In the genomic region with DNA sequence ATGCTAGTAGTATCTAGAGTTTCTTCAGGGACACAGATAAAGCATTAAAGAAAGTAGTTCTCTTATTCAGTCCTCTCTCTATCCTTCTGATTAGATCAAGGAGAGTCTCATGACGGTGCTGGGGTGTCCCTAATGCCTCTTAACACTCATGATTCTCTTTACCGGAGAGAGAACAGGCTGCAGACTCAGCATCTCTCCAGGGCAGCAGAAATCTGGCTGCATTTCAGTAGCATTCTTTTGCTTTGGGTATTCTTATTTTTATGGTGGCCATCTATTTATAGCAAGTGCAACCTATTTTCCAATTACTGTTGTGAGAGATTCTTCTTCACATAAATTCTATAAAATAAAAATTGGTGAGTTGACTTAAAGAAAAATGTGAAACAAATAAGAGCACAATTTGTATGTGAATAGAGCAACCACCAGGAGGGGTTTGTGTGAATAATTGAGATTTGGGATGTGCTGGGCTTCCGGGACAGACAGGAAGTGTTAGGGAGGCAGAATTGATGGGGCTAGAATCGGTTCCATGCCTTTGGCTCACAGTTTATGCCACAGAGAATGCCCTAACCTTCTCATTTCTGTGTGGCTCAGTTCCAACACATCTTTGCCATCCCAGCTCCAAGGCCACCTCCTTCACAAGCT, we compare ENCODE assay signal across 25 cellular contexts. TPM values are rescaled to one million over a fixed set of nuclear protein-coding genes. Genes with fewer than 3 reads are reported as not detected.
DNase-seq lines count a peak whose midpoint lies in the region; ATAC-seq and TF ChIP-seq lines count a peak whose summit lies in the region.
"Had no signal": no experiment of that assay in that cellular context is flagged by ENCODE, and none has a peak within 500 bp of the region (broad histone marks: within the 10 kb centered on the region; RNA-seq: fewer than 3 reads in every experiment).

No MANE protein-coding gene starts in this region.

- TF ChIP-seq CTCF in endothelial cell (IDR thresholded peaks at IDR 0.05; ENCODE audit: unreplicated experiment) (no peak), type B pancreatic cell (conservative IDR thresholded peaks at IDR 0.05) (peak; percentile 22)

- H3K4me1 Mint-ChIP-seq in endothelial cell (ENCODE audit: unreplicated experiment) = peaks cover 2% of the 10 kb centered on the region
- peaks cover 29% of the 10 kb centered on the region for H3K4me1 Mint-ChIP-seq in type B pancreatic cell (ENCODE audit: unreplicated experiment)
- H3K4me1 Mint-ChIP-seq: activated CD4-positive, alpha-beta memory T cell treated with anti-CD3 and anti-CD28 coated beads, Interleukin-2, amount 10 ng/mL, durations not matched to agents 7 days and 5 days; stimulated activated naive CD8-positive, alpha-beta T cell treated with anti-CD3 and anti-CD28 coated beads, Interleukin-15, amount 100 ng/mL, for 72 hours had no signal

- no peaks in the 10 kb centered on the region for H3K36me3 Mint-ChIP-seq in endothelial cell (ENCODE audit: low read depth, unreplicated experiment)
- no peaks in the 10 kb centered on the region for H3K36me3 Mint-ChIP-seq in type B pancreatic cell
- H3K36me3 Mint-ChIP-seq: natural killer cell treated with Interleukin-12 subunit alpha and Interleukin-12 subunit beta and Interleukin-15 and Interleukin-18, amount 100 ng/mL, for 72 hours had no signal

- ATAC-seq in stimulated activated naive CD8-positive, alpha-beta T cell treated with anti-CD3 and anti-CD28 coated beads, Interleukin-15, Interleukin-2, amounts not matched to agents 100 U/mL and 50 U/mL, for 24 hours = no peak
- ATAC-seq: left colon; natural killer cell treated with Interleukin-12 subunit alpha and Interleukin-12 subunit beta and Interleukin-15 and Interleukin-18, amount 100 ng/mL, for 72 hours; stimulated activated naive CD8-positive, alpha-beta T cell treated with anti-CD3 and anti-CD28 coated beads, Interleukin-15, amount 100 ng/mL, for 72 hours had no signal

- H3K27ac Mint-ChIP-seq in endothelial cell (ENCODE audit: unreplicated experiment) = peak overlapping the region; percentile 43
- no peak overlapping the region for H3K27ac Mint-ChIP-seq in type B pancreatic cell
- H3K27ac Mint-ChIP-seq: activated CD4-positive, alpha-beta memory T cell treated with anti-CD3 and anti-CD28 coated beads, Interleukin-2, amount 10 ng/mL, durations not matched to agents 7 days and 5 days; natural killer cell treated with Interleukin-12 subunit alpha and Interleukin-12 subunit beta and Interleukin-15 and Interleukin-18, amount 100 ng/mL, for 72 hours; stimulated activated naive CD8-positive, alpha-beta T cell treated with anti-CD3 and anti-CD28 coated beads, Interleukin-15, amount 100 ng/mL, for 72 hours had no signal

- no peak overlapping the region for H3K4me3 Mint-ChIP-seq in endothelial cell (ENCODE audit: unreplicated experiment)
- no peak overlapping the region for H3K4me3 Mint-ChIP-seq in type B pancreatic cell
- H3K4me3 Mint-ChIP-seq: activated CD4-positive, alpha-beta memory T cell treated with anti-CD3 and anti-CD28 coated beads, Interleukin-2, amount 10 ng/mL, durations not matched to agents 7 days and 5 days; natural killer cell treated with Interleukin-12 subunit alpha and Interleukin-12 subunit beta and Interleukin-15 and Interleukin-18, amount 100 ng/mL, for 72 hours; stimulated activated naive CD8-positive, alpha-beta T cell treated with anti-CD3 and anti-CD28 coated beads, Interleukin-15, amount 100 ng/mL, for 72 hours had no signal

- H3K9me3 Mint-ChIP-seq in endothelial cell (ENCODE audit: unreplicated experiment) = no peaks in the 10 kb centered on the region
- H3K9me3 Mint-ChIP-seq in type B pancreatic cell = no peaks in the 10 kb centered on the region
- H3K9me3 Mint-ChIP-seq: activated CD4-positive, alpha-beta memory T cell treated with anti-CD3 and anti-CD28 coated beads, Interleukin-2, amount 10 ng/mL, durations not matched to agents 7 days and 5 days; natural killer cell treated with Interleukin-12 subunit alpha and Interleukin-12 subunit beta and Interleukin-15 and Interleukin-18, amount 100 ng/mL, for 72 hours; stimulated activated naive CD8-positive, alpha-beta T cell treated with anti-CD3 and anti-CD28 coated beads, Interleukin-15, amount 100 ng/mL, for 72 hours had no signal

- DNase-seq in activated effector memory CD4-positive, alpha-beta T cell treated with anti-CD3 and anti-CD28 coated beads, Interleukin-2, amount 50 U/mL, for 16 hours = peak; percentile 31
- no peak for DNase-seq in activated effector memory CD4-positive, alpha-beta T cell treated with Interleukin-2 at 50 U/mL for 16 hours
- DNase-seq in RPMI8226 (peak; percentile 18), endothelial cell (ENCODE audit: low spot score) (no peak), type B pancreatic cell (ENCODE audit: extremely low spot score, unreplicated experiment) (no peak), anterior cingulate cortex (lab: John Stamatoyannopoulos, UW) (no peak)
- DNase-seq in stimulated activated naive CD4-positive, alpha-beta T cell (lab: John Stamatoyannopoulos, UW) = no peak
- DNase-seq in stimulated activated naive CD8-positive, alpha-beta T cell treated with anti-CD3 and anti-CD28 coated beads, Interleukin-15, Interleukin-2, amounts not matched to agents 100 U/mL and 50 U/mL, for 24 hours = no peak
- DNase-seq: 8988T; activated CD4-positive, alpha-beta memory T cell treated with anti-CD3 and anti-CD28 coated beads, Interleukin-2, amount 10 ng/mL, durations not matched to agents 7 days and 5 days; activated naive CD4-positive, alpha-beta T cell; amygdala; BE2C; cerebellar nuclear complex; effector memory CD4-positive, alpha-beta T cell; GDM1; glutamatergic neuron; left colon; NCI-H1048; NCI-H2081; NCI-H446; stimulated activated CD4-positive, alpha-beta T cell treated with anti-CD3 and anti-CD28 coated beads, Interleukin-2, amount 100 ng/mL, for 48 hours; stimulated activated naive CD8-positive, alpha-beta T cell treated with anti-CD3 and anti-CD28 coated beads, Interleukin-15, amount 100 ng/mL, for 72 hours; transverse colon had no signal

- H3K27me3 Mint-ChIP-seq in endothelial cell (ENCODE audit: unreplicated experiment) (no peaks in the 10 kb centered on the region), type B pancreatic cell (no peaks in the 10 kb centered on the region)
- H3K27me3 Mint-ChIP-seq: stimulated activated naive CD8-positive, alpha-beta T cell treated with anti-CD3 and anti-CD28 coated beads, Interleukin-15, amount 100 ng/mL, for 72 hours had no signal

RNA-seq across cellular contexts. Expression of gene BOD1, which starts 23.8 kb away (rescaled TPM):
- total RNA-seq in endothelial cell (ENCODE audit: unreplicated experiment) (76.7 TPM), type B pancreatic cell (ENCODE audit: low replicate concordance) (63.2 and 98.7 TPM in 2 replicates)

Comparison
In these comparisons a context has a peak if more than half of its experiments do, and no peak if none do; other contexts are left out.
1. DNase-seq: peak in activated effector memory CD4-positive, alpha-beta T cell treated with anti-CD3 and anti-CD28 coated beads, Interleukin-2, amount 50 U/mL, for 16 hours (single experiment) and RPMI8226 (single experiment); none in activated effector memory CD4-positive, alpha-beta T cell treated with Interleukin-2 at 50 U/mL for 16 hours (single experiment), endothelial cell (single experiment), type B pancreatic cell (single experiment), stimulated activated naive CD4-positive, alpha-beta T cell (0 of 6), anterior cingulate cortex (0 of 58) and stimulated activated naive CD8-positive, alpha-beta T cell treated with anti-CD3 and anti-CD28 coated beads, Interleukin-15, Interleukin-2, amounts not matched to agents 100 U/mL and 50 U/mL, for 24 hours (single experiment).